In the genomic region with DNA sequence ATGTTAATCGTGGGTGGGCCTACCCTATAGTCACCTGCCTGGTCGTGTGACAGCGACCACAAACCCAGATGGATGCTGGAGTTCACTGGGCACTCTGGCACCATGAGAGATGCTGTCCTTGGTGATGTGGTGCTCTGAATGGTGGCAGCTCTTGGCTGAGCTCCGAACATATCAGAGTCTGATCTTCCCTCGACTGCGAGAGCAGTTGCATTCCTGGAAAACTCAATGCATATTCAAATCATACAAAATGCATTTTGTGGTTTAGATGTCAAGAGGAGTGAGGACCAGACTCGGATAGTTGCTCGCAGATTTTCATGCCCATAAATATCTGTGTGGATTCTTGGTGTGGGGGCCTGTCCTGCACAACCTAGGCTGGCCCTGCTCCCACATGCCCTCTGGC, we compare ENCODE assay signal across 18 cellular contexts. TPM values are rescaled to one million over a fixed set of nuclear protein-coding genes. Genes with fewer than 3 reads are reported as not detected.
A peak's percentile ranks its signal among the peaks of the same experiment; 100 is the strongest.
DNase-seq lines count a peak whose midpoint lies in the region; ATAC-seq, FAIRE-seq and TF ChIP-seq lines count a peak whose summit lies in the region.
"Had no signal": no experiment of that assay in that cellular context is flagged by ENCODE, and none has a peak within 500 bp of the region (broad histone marks: within the 10 kb centered on the region; RNA-seq: fewer than 3 reads in every experiment).

No MANE protein-coding gene starts in this region.

- DNase-seq in OCI-M1 (lab: John Stamatoyannopoulos, UW) (peak; percentile 8), astrocyte of the hippocampus (ENCODE audit: low read depth, low spot score) (peak; percentile 23), small intestine (no peak)
- no peak for DNase-seq in stimulated activated effector memory CD8-positive, alpha-beta T cell treated with anti-CD3 and anti-CD28 coated beads, Interleukin-12 subunit alpha, Interleukin-12 subunit beta, amount 100 ng/mL, for 72 hours (ENCODE audit: low spot score in 2 of 2)
- DNase-seq in NK-92 treated with Interleukin-12 subunit alpha and Interleukin-12 subunit beta, amount 100 ng/mL, for 24 hours (lab: John Stamatoyannopoulos, UW) = no peak
- no peak for DNase-seq in activated T-helper 1 cell treated with anti-CD3 and anti-CD28 coated beads, Interleukin-12 subunit alpha, Interleukin-12 subunit beta, Interleukin-2, Interleukin-4 antibody, amounts not matched to agents 30 ng/mL and 10 ng/mL and 1 ng/mL, durations not matched to agents 14 hours and 24 hours and 36 hours (ENCODE audit: low spot score)
- DNase-seq: ACHN; CD8-positive, alpha-beta T cell; DMS53; GF-D8; HFFc6 had no signal

- no peaks in the 10 kb centered on the region for H3K27me3 ChIP-seq in small intestine (ENCODE audit: control insufficient read depth in 2 of 2, insufficient read depth in 2 of 2, low read length in 2 of 2)

- H3K4me1 Mint-ChIP-seq in stimulated activated effector memory CD8-positive, alpha-beta T cell treated with anti-CD3 and anti-CD28 coated beads, Interleukin-12 subunit alpha, Interleukin-12 subunit beta, amount 100 ng/mL, for 72 hours = peaks cover 50% of the 10 kb centered on the region
- H3K4me1 Mint-ChIP-seq in activated T-helper 1 cell treated with anti-CD3 and anti-CD28 coated beads, Interleukin-12 subunit alpha, Interleukin-12 subunit beta, Interleukin-2, Interleukin-4 antibody, amounts not matched to agents 30 ng/mL and 10 ng/mL and 1 ng/mL, durations not matched to agents 14 hours and 24 hours and 36 hours (ENCODE audit: low read depth) = peaks cover 22% of the 10 kb centered on the region

- 69 to 76% (median 73%) methylated on average over 8 of the region's 8 CpGs for WGBS in small intestine, 3 donors

- FAIRE-seq in small intestine (lab: Jason Lieb, UNC) = no peak
- FAIRE-seq: H1 had no signal

- H3K4me3 Mint-ChIP-seq in stimulated activated effector memory CD8-positive, alpha-beta T cell treated with anti-CD3 and anti-CD28 coated beads, Interleukin-12 subunit alpha, Interleukin-12 subunit beta, amount 100 ng/mL, for 72 hours = no peak overlapping the region
- no peak overlapping the region for H3K4me3 Mint-ChIP-seq in activated T-helper 1 cell treated with anti-CD3 and anti-CD28 coated beads, Interleukin-12 subunit alpha, Interleukin-12 subunit beta, Interleukin-2, Interleukin-4 antibody, amounts not matched to agents 30 ng/mL and 10 ng/mL and 1 ng/mL, durations not matched to agents 14 hours and 24 hours and 36 hours
- H3K4me3 Mint-ChIP-seq: B cell; CD14-positive monocyte; CD8-positive, alpha-beta T cell; HFFc6 had no signal

- no peaks in the 10 kb centered on the region for H3K9me3 Mint-ChIP-seq in stimulated activated effector memory CD8-positive, alpha-beta T cell treated with anti-CD3 and anti-CD28 coated beads, Interleukin-12 subunit alpha, Interleukin-12 subunit beta, amount 100 ng/mL, for 72 hours
- H3K9me3 Mint-ChIP-seq in activated T-helper 1 cell treated with anti-CD3 and anti-CD28 coated beads, Interleukin-12 subunit alpha, Interleukin-12 subunit beta, Interleukin-2, Interleukin-4 antibody, amounts not matched to agents 30 ng/mL and 10 ng/mL and 1 ng/mL, durations not matched to agents 14 hours and 24 hours and 36 hours = no peaks in the 10 kb centered on the region
- H3K9me3 Mint-ChIP-seq: CD8-positive, alpha-beta T cell; HFFc6 had no signal

- no peaks in the 10 kb centered on the region for H3K27me3 Mint-ChIP-seq in activated T-helper 1 cell treated with anti-CD3 and anti-CD28 coated beads, Interleukin-12 subunit alpha, Interleukin-12 subunit beta, Interleukin-2, Interleukin-4 antibody, amounts not matched to agents 30 ng/mL and 10 ng/mL and 1 ng/mL, durations not matched to agents 14 hours and 24 hours and 36 hours (ENCODE audit: insufficient read depth)
- H3K27me3 Mint-ChIP-seq: B cell had no signal

- H3K27ac ChIP-seq in HEK293 (ENCODE audit: extremely low read depth, low read depth, low read length) (no peak overlapping the region), small intestine (ENCODE audit: low read depth in 1 of 2, low read length in 1 of 2) (no peak overlapping the region)
- H3K27ac ChIP-seq: HL-60 had no signal

- no peak for ATAC-seq in stimulated activated effector memory CD8-positive, alpha-beta T cell treated with anti-CD3 and anti-CD28 coated beads, Interleukin-12 subunit alpha, Interleukin-12 subunit beta, amount 100 ng/mL, for 72 hours
- ATAC-seq in HG03039 (IDR thresholded peaks at IDR 0.05; ENCODE audit: unreplicated experiment) = no peak
- ATAC-seq: CD8-positive, alpha-beta T cell had no signal

- CTCF ChIA-PET in HEK293 (lab: Yijun Ruan, JAX) = interaction anchor here (0.6 kb wide), 5 partner anchors 44 to 1270 kb away, joined by 3 to 4 read pairs (median 3); no protein-coding TSS in a partner anchor

- H3K36me3 Mint-ChIP-seq in stimulated activated effector memory CD8-positive, alpha-beta T cell treated with anti-CD3 and anti-CD28 coated beads, Interleukin-12 subunit alpha, Interleukin-12 subunit beta, amount 100 ng/mL, for 72 hours = peaks cover 25% of the 10 kb centered on the region
- H3K36me3 Mint-ChIP-seq in activated T-helper 1 cell treated with anti-CD3 and anti-CD28 coated beads, Interleukin-12 subunit alpha, Interleukin-12 subunit beta, Interleukin-2, Interleukin-4 antibody, amounts not matched to agents 30 ng/mL and 10 ng/mL and 1 ng/mL, durations not matched to agents 14 hours and 24 hours and 36 hours (ENCODE audit: low read depth) = peaks cover 1% of the 10 kb centered on the region
- H3K36me3 Mint-ChIP-seq: CD8-positive, alpha-beta T cell had no signal

- intact Hi-C loops in activated T-helper 1 cell treated with anti-CD3 and anti-CD28 coated beads, Interleukin-12 subunit alpha, Interleukin-12 subunit beta, Interleukin-2, Interleukin-4 antibody, amounts not matched to agents 30 ng/mL and 10 ng/mL and 1 ng/mL, durations not matched to agents 14 hours and 24 hours and 36 hours (cut with micrococcal nuclease) = no loop called here

- no peak for TF ChIP-seq CTCF in HEK293 (tag by site-specific recombination; IDR thresholded peaks at IDR 0.05)

- no peaks in the 10 kb centered on the region for H3K36me3 ChIP-seq in HEK293 (ENCODE audit: control insufficient read depth in 2 of 2, insufficient read depth in 1 of 2, low read length in 2 of 2)
- H3K36me3 ChIP-seq in small intestine (ENCODE audit: control insufficient read depth in 2 of 2, insufficient read depth in 2 of 2, low read length in 2 of 2) = no peaks in the 10 kb centered on the region
- H3K36me3 ChIP-seq: HAP-1 had no signal

- POLR2A ChIA-PET in HEK293 (lab: Yijun Ruan, JAX) = interaction anchor here (0.6 kb wide), 1 partner anchor 42 kb away, joined by 4 read pairs; no protein-coding TSS in a partner anchor

- peak overlapping the region; percentile 20 for H3K27ac Mint-ChIP-seq in stimulated activated effector memory CD8-positive, alpha-beta T cell treated with anti-CD3 and anti-CD28 coated beads, Interleukin-12 subunit alpha, Interleukin-12 subunit beta, amount 100 ng/mL, for 72 hours
- no peak overlapping the region for H3K27ac Mint-ChIP-seq in activated T-helper 1 cell treated with anti-CD3 and anti-CD28 coated beads, Interleukin-12 subunit alpha, Interleukin-12 subunit beta, Interleukin-2, Interleukin-4 antibody, amounts not matched to agents 30 ng/mL and 10 ng/mL and 1 ng/mL, durations not matched to agents 14 hours and 24 hours and 36 hours
- H3K27ac Mint-ChIP-seq: CD14-positive monocyte; CD8-positive, alpha-beta T cell; HFFc6 had no signal

- no peak overlapping the region for H3K4me3 ChIP-seq in HEK293 (ENCODE audit: low read depth, low read length)
- no peak overlapping the region for H3K4me3 ChIP-seq in small intestine (ENCODE audit: low read depth in 1 of 2, low read length in 2 of 2)
- H3K4me3 ChIP-seq: HAP-1 had no signal

- H3K4me1 ChIP-seq in HEK293 (ENCODE audit: control insufficient read depth, insufficient read depth, low read length) (no peaks in the 10 kb centered on the region), small intestine (ENCODE audit: control insufficient read depth in 2 of 2, insufficient read depth in 1 of 2, low read depth in 1 of 2, low read length in 1 of 2) (no peaks in the 10 kb centered on the region)
- H3K4me1 ChIP-seq: HAP-1 had no signal

- H3K9me3 ChIP-seq in HEK293 (ENCODE audit: control insufficient read depth, insufficient read depth, low read depth, low read length) = no peaks in the 10 kb centered on the region
- H3K9me3 ChIP-seq in small intestine (ENCODE audit: control insufficient read depth, low read depth) = no peaks in the 10 kb centered on the region
- H3K9me3 ChIP-seq: HAP-1 had no signal

TF ChIP-seq in HEK293, 187 proteins besides CTCF, POLR2A, EP300 and RAD21:
- TF ChIP-seq ZNF239 (tag by site-specific recombination; IDR thresholded peaks at IDR 0.05) (no peak), ZBTB17 (tag by site-specific recombination; IDR thresholded peaks at IDR 0.05) (peak; percentile 64; the same call in 1 of the 2 replicates)
- TF ChIP-seq, protein P1, sequence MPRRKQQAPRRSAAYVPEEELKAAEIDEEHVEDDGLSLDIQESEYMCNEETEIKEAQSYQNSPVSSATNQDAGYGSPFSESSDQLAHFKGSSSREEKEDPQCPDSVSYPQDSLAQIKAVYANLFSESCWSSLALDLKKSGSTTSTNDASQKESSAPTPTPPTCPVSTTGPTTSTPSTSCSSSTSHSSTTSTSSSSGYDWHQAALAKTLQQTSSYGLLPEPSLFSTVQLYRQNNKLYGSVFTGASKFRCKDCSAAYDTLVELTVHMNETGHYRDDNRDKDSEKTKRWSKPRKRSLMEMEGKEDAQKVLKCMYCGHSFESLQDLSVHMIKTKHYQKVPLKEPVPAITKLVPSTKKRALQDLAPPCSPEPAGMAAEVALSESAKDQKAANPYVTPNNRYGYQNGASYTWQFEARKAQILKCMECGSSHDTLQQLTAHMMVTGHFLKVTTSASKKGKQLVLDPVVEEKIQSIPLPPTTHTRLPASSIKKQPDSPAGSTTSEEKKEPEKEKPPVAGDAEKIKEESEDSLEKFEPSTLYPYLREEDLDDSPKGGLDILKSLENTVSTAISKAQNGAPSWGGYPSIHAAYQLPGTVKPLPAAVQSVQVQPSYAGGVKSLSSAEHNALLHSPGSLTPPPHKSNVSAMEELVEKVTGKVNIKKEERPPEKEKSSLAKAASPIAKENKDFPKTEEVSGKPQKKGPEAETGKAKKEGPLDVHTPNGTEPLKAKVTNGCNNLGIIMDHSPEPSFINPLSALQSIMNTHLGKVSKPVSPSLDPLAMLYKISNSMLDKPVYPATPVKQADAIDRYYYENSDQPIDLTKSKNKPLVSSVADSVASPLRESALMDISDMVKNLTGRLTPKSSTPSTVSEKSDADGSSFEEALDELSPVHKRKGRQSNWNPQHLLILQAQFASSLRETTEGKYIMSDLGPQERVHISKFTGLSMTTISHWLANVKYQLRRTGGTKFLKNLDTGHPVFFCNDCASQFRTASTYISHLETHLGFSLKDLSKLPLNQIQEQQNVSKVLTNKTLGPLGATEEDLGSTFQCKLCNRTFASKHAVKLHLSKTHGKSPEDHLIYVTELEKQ (tag by site-specific recombination; IDR thresholded peaks at IDR 0.05; ENCODE audit: borderline replicate concordance) = no peak
TF ChIP-seq in HEK293: peak in this region for 1.

RNA-seq across cellular contexts. Expression of a gene that starts 8.8 kb away (rescaled TPM):
- 10 to 100 TPM in 1 of 3 donors, 1 to 10 TPM in 2; 1.1 to 11.8 (median 3.8) TPM for polyA plus RNA-seq in small intestine
- total RNA-seq in activated T-helper 1 cell treated with anti-CD3 and anti-CD28 coated beads, Interleukin-12 subunit alpha, Interleukin-12 subunit beta, Interleukin-2, Interleukin-4 antibody, amounts not matched to agents 30 ng/mL and 10 ng/mL and 1 ng/mL, durations not matched to agents 14 hours and 24 hours and 36 hours = 24.9 and 31.4 TPM in 2 replicates

Comparison
In these comparisons a context has a peak if more than half of its experiments do, and no peak if none do; other contexts are left out.
1. DNase-seq: peak in OCI-M1 (single experiment) and astrocyte of the hippocampus (single experiment); none in stimulated activated effector memory CD8-positive, alpha-beta T cell treated with anti-CD3 and anti-CD28 coated beads, Interleukin-12 subunit alpha, Interleukin-12 subunit beta, amount 100 ng/mL, for 72 hours (0 of 2), NK-92 treated with Interleukin-12 subunit alpha and Interleukin-12 subunit beta, amount 100 ng/mL, for 24 hours (single experiment), small intestine (single experiment) and activated T-helper 1 cell treated with anti-CD3 and anti-CD28 coated beads, Interleukin-12 subunit alpha, Interleukin-12 subunit beta, Interleukin-2, Interleukin-4 antibody, amounts not matched to agents 30 ng/mL and 10 ng/mL and 1 ng/mL, durations not matched to agents 14 hours and 24 hours and 36 hours (single experiment).